ENCODE assay signal across 28 cellular contexts in genomic region chr4:184953421-184953820, GRCh38.
"Had no signal": no experiment of that assay in that cellular context is flagged by ENCODE, and none has a peak within 500 bp of the region (broad histone marks: within the 10 kb centered on the region; RNA-seq: fewer than 3 reads in every experiment).

No MANE protein-coding gene starts in this region.

- H3K36me3 Mint-ChIP-seq: activated naive CD4-positive, alpha-beta T cell treated with anti-CD3 and anti-CD28 coated beads, Interleukin-2, amount 50 U/mL, for 72 hours; activated naive CD8-positive, alpha-beta T cell treated with anti-CD3 and anti-CD28 coated beads, Interleukin-2, amount 10 ng/mL, durations not matched to agents 7 days and 5 days; WTC11 had no signal

- H3K4me3 ChIP-seq: esophagus squamous epithelium, gastroesophageal sphincter had no signal

- H3K4me1 Mint-ChIP-seq: activated CD4-positive, alpha-beta memory T cell treated with anti-CD3 and anti-CD28 coated beads, Interleukin-2, amount 10 ng/mL, durations not matched to agents 7 days and 5 days; activated CD4-positive, alpha-beta T cell treated with anti-CD3 and anti-CD28 coated beads, Interleukin-2, amount 10 ng/mL, durations not matched to agents 7 days and 5 days; activated naive CD8-positive, alpha-beta T cell treated with anti-CD3 and anti-CD28 coated beads, Interleukin-2, amount 10 ng/mL, durations not matched to agents 7 days and 5 days; WTC11 had no signal

- H3K4me3 Mint-ChIP-seq: activated CD4-positive, alpha-beta memory T cell treated with anti-CD3 and anti-CD28 coated beads, Interleukin-2, amount 10 ng/mL, durations not matched to agents 7 days and 5 days; activated CD4-positive, alpha-beta T cell treated with anti-CD3 and anti-CD28 coated beads, Interleukin-2, amount 10 ng/mL, durations not matched to agents 7 days and 5 days; activated naive CD4-positive, alpha-beta T cell treated with anti-CD3 and anti-CD28 coated beads for 36 hours; activated naive CD8-positive, alpha-beta T cell treated with anti-CD3 and anti-CD28 coated beads, Interleukin-2, amount 10 ng/mL, durations not matched to agents 7 days and 5 days; activated T-helper 1 cell treated with anti-CD3 and anti-CD28 coated beads, Interleukin-12 subunit alpha, Interleukin-12 subunit beta, Interleukin-2, Interleukin-4 antibody, amounts not matched to agents 30 ng/mL and 10 ng/mL and 1 ng/mL, durations not matched to agents 14 hours and 24 hours and 36 hours; effector memory CD8-positive, alpha-beta T cell; WTC11 had no signal

- H3K9me3 Mint-ChIP-seq: activated CD4-positive, alpha-beta memory T cell treated with anti-CD3 and anti-CD28 coated beads, Interleukin-2, amount 10 ng/mL, durations not matched to agents 7 days and 5 days; activated CD4-positive, alpha-beta T cell treated with anti-CD3 and anti-CD28 coated beads, Interleukin-2, amount 10 ng/mL, durations not matched to agents 7 days and 5 days; activated naive CD4-positive, alpha-beta T cell treated with anti-CD3 and anti-CD28 coated beads for 36 hours; activated naive CD4-positive, alpha-beta T cell treated with anti-CD3 and anti-CD28 coated beads, Interleukin-2, amount 50 U/mL, for 72 hours; activated naive CD8-positive, alpha-beta T cell treated with anti-CD3 and anti-CD28 coated beads, Interleukin-2, amount 10 ng/mL, durations not matched to agents 7 days and 5 days; activated T-helper 1 cell treated with anti-CD3 and anti-CD28 coated beads, Interleukin-12 subunit alpha, Interleukin-12 subunit beta, Interleukin-2, Interleukin-4 antibody, amounts not matched to agents 30 ng/mL and 10 ng/mL and 1 ng/mL, durations not matched to agents 14 hours and 24 hours and 36 hours; activated T-helper 2 cell treated with anti-CD3 and anti-CD28 coated beads, Interferon-gamma antibody, Interleukin-2, Interleukin-4, amounts not matched to agents 10 μg/mL and 5 μg/mL and 100 μg/mL, durations not matched to agents 14 hours and 24 hours and 36 hours; effector memory CD8-positive, alpha-beta T cell; WTC11 had no signal

- H3K27ac ChIP-seq: brain microvascular endothelial cell, esophagus squamous epithelium, gastroesophageal sphincter had no signal

- ATAC-seq: activated naive CD4-positive, alpha-beta T cell treated with anti-CD3 and anti-CD28 coated beads, Interleukin-2, amount 50 U/mL, for 72 hours; effector memory CD8-positive, alpha-beta T cell; gastroesophageal sphincter; WTC11 had no signal

- H3K4me1 ChIP-seq: gastroesophageal sphincter had no signal

- H3K9me3 ChIP-seq: esophagus squamous epithelium, gastroesophageal sphincter had no signal

- H3K36me3 ChIP-seq: brain microvascular endothelial cell, esophagus squamous epithelium, gastroesophageal sphincter had no signal

- H3K27me3 ChIP-seq: brain microvascular endothelial cell, gastroesophageal sphincter had no signal

- H3K27ac Mint-ChIP-seq: activated CD4-positive, alpha-beta memory T cell treated with anti-CD3 and anti-CD28 coated beads, Interleukin-2, amount 10 ng/mL, durations not matched to agents 7 days and 5 days; activated CD4-positive, alpha-beta T cell treated with anti-CD3 and anti-CD28 coated beads, Interleukin-2, amount 10 ng/mL, durations not matched to agents 7 days and 5 days; activated naive CD4-positive, alpha-beta T cell treated with anti-CD3 and anti-CD28 coated beads for 36 hours; activated naive CD4-positive, alpha-beta T cell treated with anti-CD3 and anti-CD28 coated beads, Interleukin-2, amount 50 U/mL, for 72 hours; activated naive CD8-positive, alpha-beta T cell treated with anti-CD3 and anti-CD28 coated beads, Interleukin-2, amount 10 ng/mL, durations not matched to agents 7 days and 5 days; activated T-helper 1 cell treated with anti-CD3 and anti-CD28 coated beads, Interleukin-12 subunit alpha, Interleukin-12 subunit beta, Interleukin-2, Interleukin-4 antibody, amounts not matched to agents 30 ng/mL and 10 ng/mL and 1 ng/mL, durations not matched to agents 14 hours and 24 hours and 36 hours; activated T-helper 2 cell treated with anti-CD3 and anti-CD28 coated beads, Interferon-gamma antibody, Interleukin-2, Interleukin-4, amounts not matched to agents 10 μg/mL and 5 μg/mL and 100 μg/mL, durations not matched to agents 14 hours and 24 hours and 36 hours; effector memory CD8-positive, alpha-beta T cell; WTC11 had no signal

- DNase-seq: activated CD4-positive, alpha-beta memory T cell treated with anti-CD3 and anti-CD28 coated beads, Interleukin-2, amount 10 ng/mL, durations not matched to agents 7 days and 5 days; activated CD4-positive, alpha-beta T cell treated with anti-CD3 and anti-CD28 coated beads for 1 hour; activated CD4-positive, alpha-beta T cell treated with anti-CD3 and anti-CD28 coated beads for 4 hours; activated CD4-positive, alpha-beta T cell treated with anti-CD3 and anti-CD28 coated beads, Interleukin-2, amount 10 ng/mL, durations not matched to agents 7 days and 5 days; activated CD4-positive, alpha-beta T cell treated with anti-CD3 and anti-CD28 coated beads, Interleukin-2, amount 50 U/mL, for 4 hours; activated CD8-positive, alpha-beta memory T cell treated with anti-CD3 and anti-CD28 coated beads, Interleukin-2, amount 50 U/mL, for 4 hours; activated effector memory CD4-positive, alpha-beta T cell treated with anti-CD3 and anti-CD28 coated beads, Interleukin-2, amount 50 U/mL, for 16 hours; activated naive CD4-positive, alpha-beta T cell treated with anti-CD3 and anti-CD28 coated beads for 36 hours; activated naive CD8-positive, alpha-beta T cell treated with anti-CD3 and anti-CD28 coated beads, Interleukin-2, amount 10 ng/mL, durations not matched to agents 7 days and 5 days; activated T-cell treated with anti-CD3 and anti-CD28 coated beads, Interleukin-2, amount 50 U/mL, for 1 hour; activated T-cell treated with anti-CD3 and anti-CD28 coated beads, Interleukin-2, amount 50 U/mL, for 48 hours; amniotic stem cell; anterior cingulate cortex; brain microvascular endothelial cell; caudate nucleus; cortex of kidney; dermis blood vessel endothelial cell; effector CD4-positive, alpha-beta T cell; effector memory CD8-positive, alpha-beta T cell; erythroblast; esophagus squamous epithelium; foreskin melanocyte; T-helper 2 cell had no signal
